In the genomic region with DNA sequence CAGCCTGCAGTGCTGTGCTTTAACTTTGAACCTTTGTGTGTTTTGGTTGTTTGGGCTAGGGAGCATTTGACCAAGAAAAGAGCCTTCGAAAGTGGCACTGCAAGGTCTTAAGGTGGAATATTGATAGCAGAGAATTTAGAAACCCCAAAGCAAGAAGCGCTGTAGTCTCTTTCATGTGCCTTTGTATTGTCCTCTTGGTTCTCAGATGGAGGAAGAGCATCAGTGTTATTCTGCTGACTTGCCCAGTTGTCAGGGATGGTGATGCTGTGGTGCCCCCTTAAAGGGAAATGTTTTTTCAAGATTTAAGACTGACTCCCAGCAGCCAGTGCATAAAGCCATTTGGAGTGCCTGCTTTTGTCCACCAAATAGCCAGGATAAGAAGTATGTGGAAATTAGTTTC, we compare ENCODE assay signal across 34 cellular contexts.
"Had no signal": no experiment of that assay in that cellular context is flagged by ENCODE, and none has a peak within 500 bp of the region (broad histone marks: within the 10 kb centered on the region; RNA-seq: fewer than 3 reads in every experiment).

No MANE protein-coding gene starts in this region.

- DNase-seq: activated effector memory CD4-positive, alpha-beta T cell treated with anti-CD3 and anti-CD28 coated beads, Interleukin-2, amount 50 U/mL, for 16 hours; activated effector memory CD4-positive, alpha-beta T cell treated with Interleukin-2 at 50 U/mL for 16 hours; activated gamma-delta T cell; activated gamma-delta T cell treated with Interleukin-2 at 50 U/mL for 16 hours; activated naive CD4-positive, alpha-beta T cell; activated naive CD4-positive, alpha-beta T cell treated with anti-CD3 and anti-CD28 coated beads for 36 hours; activated naive CD4-positive, alpha-beta T cell treated with anti-CD3 and anti-CD28 coated beads, Interleukin-2, amount 10 ng/mL, durations not matched to agents 7 days and 5 days; activated naive CD4-positive, alpha-beta T cell treated with anti-CD3 and anti-CD28 coated beads, Interleukin-2, amount 50 U/mL, for 16 hours; activated naive CD4-positive, alpha-beta T cell treated with Interleukin-2 at 50 U/mL for 16 hours; activated naive CD8-positive, alpha-beta T cell treated with anti-CD3 and anti-CD28 coated beads for 36 hours; activated naive CD8-positive, alpha-beta T cell treated with anti-CD3 and anti-CD28 coated beads, Interleukin-2, amount 10 ng/mL, durations not matched to agents 7 days and 5 days; activated naive CD8-positive, alpha-beta T cell treated with anti-CD3 and anti-CD28 coated beads, Interleukin-2, amount 50 U/mL, for 24 hours; activated T-cell treated with anti-CD3 and anti-CD28 coated beads, Interleukin-2, amount 50 U/mL, for 1 hour; activated T-cell treated with anti-CD3 and anti-CD28 coated beads, Interleukin-2, amount 50 U/mL, for 24 hours; activated T-cell treated with anti-CD3 and anti-CD28 coated beads, Interleukin-2, amount 50 U/mL, for 4 hours; activated T-cell treated with anti-CD3 and anti-CD28 coated beads, Interleukin-2, amount 50 U/mL, for 48 hours; activated T-cell treated with anti-CD3 and anti-CD28 coated beads, Interleukin-2, amount 50 U/mL, for 72 hours; adrenal gland; amniotic stem cell; amygdala; anterior cingulate cortex; aorta; body of pancreas; brain microvascular endothelial cell; caudate nucleus; central memory CD4-positive, alpha-beta T cell; cerebellar nuclear complex had no signal

- H3K4me3 ChIP-seq: adrenal gland, ascending aorta, body of pancreas, breast epithelium, cardiac muscle cell had no signal

- H3K27me3 ChIP-seq: adrenal gland, ascending aorta, body of pancreas, brain microvascular endothelial cell, breast epithelium, cardiac muscle cell had no signal

- H3K9me3 ChIP-seq: adrenal gland, ascending aorta, body of pancreas, breast epithelium had no signal

- ATAC-seq: activated naive CD4-positive, alpha-beta T cell treated with anti-CD3 and anti-CD28 coated beads, Interleukin-2, amount 50 U/mL, for 72 hours; activated naive CD8-positive, alpha-beta T cell treated with anti-CD3 and anti-CD28 coated beads, Interleukin-2, amount 50 U/mL, for 24 hours; activated T-cell treated with anti-CD3 and anti-CD28 coated beads, Interleukin-2, amount 50 U/mL, for 4 hours; activated T-cell treated with anti-CD3 and anti-CD28 coated beads, Interleukin-2, amount 50 U/mL, for 72 hours; activated T-helper 17 cell treated with anti-CD3 and anti-CD28 coated beads, Interleukin-2, amount 50 U/mL, for 72 hours; body of pancreas had no signal

- FAIRE-seq: astrocyte, bronchial epithelial cell had no signal

- H3K36me3 ChIP-seq: adrenal gland, ascending aorta, brain microvascular endothelial cell, breast epithelium, cardiac muscle cell had no signal

- H3K27ac ChIP-seq: adrenal gland, ascending aorta, body of pancreas, brain microvascular endothelial cell, breast epithelium, cardiac muscle cell had no signal

- H3K4me1 ChIP-seq: adrenal gland, ascending aorta, body of pancreas, breast epithelium had no signal
